ENCODE assay signal across 1 cellular context in the genomic region with DNA sequence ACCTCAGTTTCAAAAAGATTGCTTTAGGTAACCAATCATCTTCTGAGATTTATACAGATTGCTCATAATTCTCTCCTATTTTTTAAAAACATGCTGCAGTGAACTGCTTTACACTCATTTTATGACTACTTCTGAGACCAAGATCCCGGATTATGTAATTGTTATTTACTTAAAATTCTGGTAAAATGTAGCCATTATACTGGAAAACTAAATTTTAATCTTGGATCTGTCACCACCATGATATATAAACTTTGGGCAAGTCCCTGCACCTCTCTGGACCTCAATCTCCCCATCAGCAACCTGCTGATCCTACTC.
TF ChIP-seq lines count a peak whose summit lies in the region.

No MANE protein-coding gene starts in this region.

TF ChIP-seq in WTC11, 78 proteins besides CTCF, POLR2A, EP300 and RAD21 (continued from another document):
- TF ChIP-seq NFYB (CRISPR knock-in tag; conservative IDR thresholded peaks at IDR 0.05; ENCODE audit: low read depth) (no peak), ZNF121 (CRISPR knock-in tag; IDR thresholded peaks at IDR 0.05) (no peak), ZNF219 (CRISPR knock-in tag; IDR thresholded peaks at IDR 0.05; ENCODE audit: borderline replicate concordance) (no peak), ZNF263 (CRISPR knock-in tag; IDR thresholded peaks at IDR 0.05; ENCODE audit: low read depth) (no peak), OVOL2 (CRISPR knock-in tag; IDR thresholded peaks at IDR 0.05; ENCODE audit: borderline replicate concordance) (no peak), MLX (CRISPR knock-in tag; IDR thresholded peaks at IDR 0.05) (no peak), PRRX2 (CRISPR knock-in tag; IDR thresholded peaks at IDR 0.05) (no peak), ERG (CRISPR knock-in tag; IDR thresholded peaks at IDR 0.05) (no peak)
- TF ChIP-seq, protein P1, sequence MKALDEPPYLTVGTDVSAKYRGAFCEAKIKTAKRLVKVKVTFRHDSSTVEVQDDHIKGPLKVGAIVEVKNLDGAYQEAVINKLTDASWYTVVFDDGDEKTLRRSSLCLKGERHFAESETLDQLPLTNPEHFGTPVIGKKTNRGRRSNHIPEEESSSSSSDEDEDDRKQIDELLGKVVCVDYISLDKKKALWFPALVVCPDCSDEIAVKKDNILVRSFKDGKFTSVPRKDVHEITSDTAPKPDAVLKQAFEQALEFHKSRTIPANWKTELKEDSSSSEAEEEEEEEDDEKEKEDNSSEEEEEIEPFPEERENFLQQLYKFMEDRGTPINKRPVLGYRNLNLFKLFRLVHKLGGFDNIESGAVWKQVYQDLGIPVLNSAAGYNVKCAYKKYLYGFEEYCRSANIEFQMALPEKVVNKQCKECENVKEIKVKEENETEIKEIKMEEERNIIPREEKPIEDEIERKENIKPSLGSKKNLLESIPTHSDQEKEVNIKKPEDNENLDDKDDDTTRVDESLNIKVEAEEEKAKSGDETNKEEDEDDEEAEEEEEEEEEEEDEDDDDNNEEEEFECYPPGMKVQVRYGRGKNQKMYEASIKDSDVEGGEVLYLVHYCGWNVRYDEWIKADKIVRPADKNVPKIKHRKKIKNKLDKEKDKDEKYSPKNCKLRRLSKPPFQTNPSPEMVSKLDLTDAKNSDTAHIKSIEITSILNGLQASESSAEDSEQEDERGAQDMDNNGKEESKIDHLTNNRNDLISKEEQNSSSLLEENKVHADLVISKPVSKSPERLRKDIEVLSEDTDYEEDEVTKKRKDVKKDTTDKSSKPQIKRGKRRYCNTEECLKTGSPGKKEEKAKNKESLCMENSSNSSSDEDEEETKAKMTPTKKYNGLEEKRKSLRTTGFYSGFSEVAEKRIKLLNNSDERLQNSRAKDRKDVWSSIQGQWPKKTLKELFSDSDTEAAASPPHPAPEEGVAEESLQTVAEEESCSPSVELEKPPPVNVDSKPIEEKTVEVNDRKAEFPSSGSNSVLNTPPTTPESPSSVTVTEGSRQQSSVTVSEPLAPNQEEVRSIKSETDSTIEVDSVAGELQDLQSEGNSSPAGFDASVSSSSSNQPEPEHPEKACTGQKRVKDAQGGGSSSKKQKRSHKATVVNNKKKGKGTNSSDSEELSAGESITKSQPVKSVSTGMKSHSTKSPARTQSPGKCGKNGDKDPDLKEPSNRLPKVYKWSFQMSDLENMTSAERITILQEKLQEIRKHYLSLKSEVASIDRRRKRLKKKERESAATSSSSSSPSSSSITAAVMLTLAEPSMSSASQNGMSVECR (CRISPR knock-in tag; IDR thresholded peaks at IDR 0.05; ENCODE audit: borderline replicate concordance): no peak
